Comparison of ENCODE assay signal across 1 cellular context in the genomic region with DNA sequence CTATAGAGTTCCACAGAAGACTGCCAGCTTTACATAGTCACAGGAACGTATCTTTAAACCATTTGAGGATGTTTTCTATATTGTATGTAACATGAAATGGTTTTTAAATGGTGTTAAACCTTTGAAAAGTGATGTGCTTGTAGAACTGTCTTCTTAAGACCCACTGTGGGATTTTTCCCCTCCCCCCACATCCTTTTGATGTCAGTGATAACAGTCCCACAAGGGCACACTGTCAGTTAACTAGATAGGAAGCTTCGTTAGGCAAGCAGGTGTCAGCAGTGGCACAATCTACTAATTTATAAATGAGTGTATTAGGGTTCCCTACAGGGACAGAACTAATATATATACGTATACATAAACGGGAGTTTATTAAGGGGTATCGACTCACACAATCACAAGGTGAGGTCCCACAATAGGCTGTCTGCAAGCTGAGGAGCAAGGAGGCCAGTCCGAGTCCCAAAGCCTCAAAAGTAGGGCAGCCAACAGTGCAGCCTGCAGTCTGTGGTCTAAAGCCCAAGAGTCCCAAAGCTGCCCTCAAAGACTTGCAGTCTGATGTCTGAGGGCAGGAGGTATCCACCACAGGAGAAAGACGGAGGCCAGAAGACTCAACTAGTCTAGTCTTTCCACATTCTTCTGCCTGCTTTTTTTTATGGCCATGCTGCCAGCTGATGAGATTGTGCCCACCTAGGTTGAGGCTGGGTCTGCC.
TF ChIP-seq lines count a peak whose summit lies in the region.

No MANE protein-coding gene starts in this region.

TF ChIP-seq in HepG2, 621 proteins besides CTCF, POLR2A, EP300 and RAD21:
- no peak for TF ChIP-seq HCFC1 (IDR thresholded peaks at IDR 0.05; ENCODE audit: low read depth, low read length)
- TF ChIP-seq, protein P1, sequence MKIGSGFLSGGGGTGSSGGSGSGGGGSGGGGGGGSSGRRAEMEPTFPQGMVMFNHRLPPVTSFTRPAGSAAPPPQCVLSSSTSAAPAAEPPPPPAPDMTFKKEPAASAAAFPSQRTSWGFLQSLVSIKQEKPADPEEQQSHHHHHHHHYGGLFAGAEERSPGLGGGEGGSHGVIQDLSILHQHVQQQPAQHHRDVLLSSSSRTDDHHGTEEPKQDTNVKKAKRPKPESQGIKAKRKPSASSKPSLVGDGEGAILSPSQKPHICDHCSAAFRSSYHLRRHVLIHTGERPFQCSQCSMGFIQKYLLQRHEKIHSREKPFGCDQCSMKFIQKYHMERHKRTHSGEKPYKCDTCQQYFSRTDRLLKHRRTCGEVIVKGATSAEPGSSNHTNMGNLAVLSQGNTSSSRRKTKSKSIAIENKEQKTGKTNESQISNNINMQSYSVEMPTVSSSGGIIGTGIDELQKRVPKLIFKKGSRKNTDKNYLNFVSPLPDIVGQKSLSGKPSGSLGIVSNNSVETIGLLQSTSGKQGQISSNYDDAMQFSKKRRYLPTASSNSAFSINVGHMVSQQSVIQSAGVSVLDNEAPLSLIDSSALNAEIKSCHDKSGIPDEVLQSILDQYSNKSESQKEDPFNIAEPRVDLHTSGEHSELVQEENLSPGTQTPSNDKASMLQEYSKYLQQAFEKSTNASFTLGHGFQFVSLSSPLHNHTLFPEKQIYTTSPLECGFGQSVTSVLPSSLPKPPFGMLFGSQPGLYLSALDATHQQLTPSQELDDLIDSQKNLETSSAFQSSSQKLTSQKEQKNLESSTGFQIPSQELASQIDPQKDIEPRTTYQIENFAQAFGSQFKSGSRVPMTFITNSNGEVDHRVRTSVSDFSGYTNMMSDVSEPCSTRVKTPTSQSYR (CRISPR knock-in tag; IDR thresholded peaks at IDR 0.05; ENCODE audit: borderline replicate concordance): peak; percentile 73; the same call in 1 of the 2 replicates
TF ChIP-seq in HepG2: peak in this region for 1.
